17 cellular contexts compared by ENCODE assay signal in genomic region chr10:113875212-113875611, GRCh38. TPM values are rescaled to one million over a fixed set of nuclear protein-coding genes. Genes with fewer than 3 reads are reported as not detected.
A peak's percentile ranks its signal among the peaks of the same experiment; 100 is the strongest.
DNase-seq lines count a peak whose midpoint lies in the region; ATAC-seq, FAIRE-seq and TF ChIP-seq lines count a peak whose summit lies in the region.
"Had no signal": no experiment of that assay in that cellular context is flagged by ENCODE, and none has a peak within 500 bp of the region (broad histone marks: within the 10 kb centered on the region; RNA-seq: fewer than 3 reads in every experiment).

No MANE protein-coding gene starts in this region.

- TF ChIP-seq CTCF in GM12878 (IDR thresholded peaks at IDR 0.05 in 2 of 3, conservative IDR thresholded peaks at IDR 0.05 in 1 of 3; ENCODE audit: control insufficient read depth in 2 of 3, extremely low read depth in 1 of 3, insufficient read depth in 1 of 3, low read depth in 3 of 3, low read length in 3 of 3): no peak
- no peak for TF ChIP-seq CTCF in endothelial cell of umbilical vein (IDR thresholded peaks at IDR 0.05; ENCODE audit: extremely low read depth in 1 of 2, insufficient read depth in 1 of 2, low read depth in 1 of 2, low read length in 2 of 2)
- no peak for TF ChIP-seq CTCF in progenitor cell of endocrine pancreas (IDR thresholded peaks at IDR 0.05; ENCODE audit: unreplicated experiment)

- RAD21 ChIA-PET in GM12878 (lab: Charles Lee; ENCODE audit: unreplicated experiment): interaction anchor here (0.9 to 1.4 kb wide), 4 partner anchors 14 to 226 kb away, joined by 3 to 5 read pairs (median 4); no protein-coding TSS in a partner anchor

- WGBS in GM12878 (ENCODE audit: insufficient coverage, insufficient replicate concordance, low lambda C conversion rate, missing lambda C conversion rate): 100% methylated on average over 1 of the region's 1 CpG

- FAIRE-seq in GM12878 (lab: Jason Lieb, UNC) (no peak), endothelial cell of umbilical vein (lab: Jason Lieb, UNC) (no peak)
- FAIRE-seq: A549, D721Med, G401.6, GM18507 had no signal

- no peak overlapping the region for H2AFZ ChIP-seq in GM12878 (ENCODE audit: control insufficient read depth, low read depth, low read length)
- H2AFZ ChIP-seq in endothelial cell of umbilical vein (ENCODE audit: low read depth, low read length): no peak overlapping the region

- no peak for ATAC-seq in activated T-cell treated with anti-CD3 and anti-CD28 coated beads, Interleukin-2, amount 50 U/mL, for 72 hours (replicated peaks in 1 of 2)
- no peak for ATAC-seq in activated T-cell treated with anti-CD3 and anti-CD28 coated beads, Interleukin-2, amount 50 U/mL, for 4 hours
- ATAC-seq in GM12878 (no peak), GM21737 (IDR thresholded peaks at IDR 0.05; ENCODE audit: unreplicated experiment) (no peak), GM18511 (IDR thresholded peaks at IDR 0.05; ENCODE audit: unreplicated experiment) (no peak)
- ATAC-seq: A549 had no signal

- H3K27ac ChIP-seq in GM12878 (ENCODE audit: control insufficient read depth, insufficient read depth): 0 out of 2 replicates have a peak overlapping the region, but pooled peaks have one; percentile 13
- peak overlapping the region; percentile 24 for H3K27ac ChIP-seq in endothelial cell of umbilical vein (ENCODE audit: insufficient read depth, low read depth, low read length)
- H3K27ac ChIP-seq: 22Rv1, A549, C4-2B had no signal

- SMC1A ChIA-PET in GM12878 (lab: Charles Lee; ENCODE audit: uncharacterized antibody, unreplicated experiment): interaction anchor here (0.6 to 2.0 kb wide), 9 partner anchors 8 to 226 kb away, joined by 3 to 8 read pairs (median 4); no protein-coding TSS in a partner anchor

- H3K36me3 ChIP-seq in GM12878 (ENCODE audit: control insufficient read depth in 2 of 2, insufficient read depth in 2 of 2, low read length in 1 of 2): no peaks in the 10 kb centered on the region
- H3K36me3 ChIP-seq in endothelial cell of umbilical vein (ENCODE audit: control insufficient read depth in 2 of 2, extremely low read depth in 1 of 2, insufficient read depth in 2 of 2, low read length in 2 of 2): peaks cover 0 to 3% of the 10 kb centered on the region in 2 experiments

- H3K36me3 Mint-ChIP-seq in activated T-cell treated with anti-CD3 and anti-CD28 coated beads, Interleukin-2, amount 50 U/mL, for 72 hours (ENCODE audit: insufficient read depth in 2 of 2): peaks cover 7 to 16% of the 10 kb centered on the region in 2 donors
- H3K36me3 Mint-ChIP-seq in activated T-cell treated with anti-CD3 and anti-CD28 coated beads, Interleukin-2, amount 50 U/mL, for 4 hours (ENCODE audit: insufficient read depth): peaks cover 32% of the 10 kb centered on the region
- peaks cover 33% of the 10 kb centered on the region for H3K36me3 Mint-ChIP-seq in progenitor cell of endocrine pancreas (ENCODE audit: insufficient read depth)

- in situ Hi-C loops in GM12878 (cut with MboI): no loop called here

- H3K4me3 Mint-ChIP-seq in activated T-cell treated with anti-CD3 and anti-CD28 coated beads, Interleukin-2, amount 50 U/mL, for 72 hours: no peak overlapping the region
- H3K4me3 Mint-ChIP-seq in activated T-cell treated with anti-CD3 and anti-CD28 coated beads, Interleukin-2, amount 50 U/mL, for 4 hours: no peak overlapping the region
- H3K4me3 Mint-ChIP-seq in progenitor cell of endocrine pancreas (ENCODE audit: low read depth): no peak overlapping the region
- H3K4me3 Mint-ChIP-seq: CD4-positive, alpha-beta T cell had no signal

- no peak overlapping the region for H3K4me3 ChIP-seq in GM12878
- no peak overlapping the region for H3K4me3 ChIP-seq in endothelial cell of umbilical vein (replicated peaks in 1 of 3; ENCODE audit: insufficient read depth in 1 of 3, low read depth in 1 of 3, low read length in 3 of 3)
- H3K4me3 ChIP-seq: A549, HAP-1 had no signal

- no peak for TF ChIP-seq RAD21 in GM12878 (IDR thresholded peaks at IDR 0.05; ENCODE audit: insufficient read depth, low read depth, low read length)

- DNase-seq in activated T-cell treated with anti-CD3 and anti-CD28 coated beads, Interleukin-2, amount 50 U/mL, for 72 hours: no peak
- DNase-seq in activated T-cell treated with anti-CD3 and anti-CD28 coated beads, Interleukin-2, amount 50 U/mL, for 4 hours: no peak
- DNase-seq in GM12878 (ENCODE audit: low read depth, low spot score) (no peak), endothelial cell of umbilical vein (ENCODE audit: low read depth, low spot score) (no peak), progenitor cell of endocrine pancreas (ENCODE audit: low spot score, unreplicated experiment) (no peak)
- DNase-seq: AML-193; Caco-2; CD4-positive, alpha-beta T cell had no signal

- peaks cover 7% of the 10 kb centered on the region for H3K4me1 Mint-ChIP-seq in activated T-cell treated with anti-CD3 and anti-CD28 coated beads, Interleukin-2, amount 50 U/mL, for 72 hours (ENCODE audit: low read depth)
- peaks cover 11% of the 10 kb centered on the region for H3K4me1 Mint-ChIP-seq in activated T-cell treated with anti-CD3 and anti-CD28 coated beads, Interleukin-2, amount 50 U/mL, for 4 hours (ENCODE audit: low read depth)
- H3K4me1 Mint-ChIP-seq in progenitor cell of endocrine pancreas (ENCODE audit: low read depth): peaks cover 13% of the 10 kb centered on the region

- H4K20me1 ChIP-seq in GM12878 (ENCODE audit: control insufficient read depth, insufficient read depth) (no peaks in the 10 kb centered on the region), endothelial cell of umbilical vein (replicated peaks; ENCODE audit: control insufficient read depth, extremely low read depth, insufficient read depth, low read length) (no peaks in the 10 kb centered on the region)

- peaks cover 0 to 7% of the 10 kb centered on the region in 2 donors for H3K9me3 Mint-ChIP-seq in activated T-cell treated with anti-CD3 and anti-CD28 coated beads, Interleukin-2, amount 50 U/mL, for 72 hours
- H3K9me3 Mint-ChIP-seq in activated T-cell treated with anti-CD3 and anti-CD28 coated beads, Interleukin-2, amount 50 U/mL, for 4 hours: peaks cover 10% of the 10 kb centered on the region
- peaks cover 21% of the 10 kb centered on the region for H3K9me3 Mint-ChIP-seq in progenitor cell of endocrine pancreas (ENCODE audit: low read depth)

- POLR2A ChIA-PET in GM12878 (lab: Charles Lee) (interaction anchor here (0.9 to 1.2 kb wide), 3 partner anchors 8 to 16 kb away, joined by 3 to 8 read pairs (median 6); no protein-coding TSS in a partner anchor), endothelial cell of umbilical vein (lab: Charles Lee) (no interaction called here)

- H3K9me1 ChIP-seq in endothelial cell of umbilical vein (replicated peaks; ENCODE audit: control insufficient read depth, extremely low read depth, insufficient read depth, low read length): no peaks in the 10 kb centered on the region

- CTCF ChIA-PET in GM12878 (lab: Yijun Ruan, JAX) (interaction anchor here (0.7 to 1.7 kb wide), 6 partner anchors 11 to 227 kb away, joined by 3 to 11 read pairs (median 3); no protein-coding TSS in a partner anchor), endothelial cell of umbilical vein (lab: Charles Lee) (interaction anchor here (0.7 to 1.8 kb wide), 4 partner anchors 12 to 77 kb away, joined by 3 to 4 read pairs (median 4); no protein-coding TSS in a partner anchor)

- H3K9me3 ChIP-seq in GM12878 (replicated peaks; ENCODE audit: control insufficient read depth, insufficient read depth, low read length) (no peaks in the 10 kb centered on the region; the same call in 1 of the 3 replicates), endothelial cell of umbilical vein (replicated peaks; ENCODE audit: control insufficient read depth, insufficient read depth, low read length) (no peaks in the 10 kb centered on the region)

- dilution Hi-C loops in endothelial cell of umbilical vein (cut with MboI; ENCODE audit: extremely low pct_ligation_motif_present, low sequenced_read_pairs): no loop called here

- H3K4me2 ChIP-seq in GM12878 (ENCODE audit: control insufficient read depth, insufficient read depth): no peak overlapping the region
- H3K4me2 ChIP-seq in endothelial cell of umbilical vein (ENCODE audit: insufficient read depth, low read length): no peak overlapping the region
- H3K4me2 ChIP-seq: A549 had no signal

- H3K27me3 ChIP-seq in GM12878 (replicated peaks in 1 of 2; ENCODE audit: control insufficient read depth in 2 of 2, insufficient read depth in 2 of 2, low read length in 1 of 2) (no peaks in the 10 kb centered on the region), endothelial cell of umbilical vein (ENCODE audit: control insufficient read depth in 2 of 2, insufficient read depth in 2 of 2, low read length in 2 of 2) (no peaks in the 10 kb centered on the region)

- no peak overlapping the region for H3K9ac ChIP-seq in GM12878 (ENCODE audit: control insufficient read depth, insufficient read depth, low read length)
- no peak overlapping the region for H3K9ac ChIP-seq in endothelial cell of umbilical vein (replicated peaks; ENCODE audit: extremely low read depth, insufficient read depth, low read length)

- H3K4me1 ChIP-seq in GM12878 (ENCODE audit: control insufficient read depth, insufficient read depth, low read length) (peaks cover 16% of the 10 kb centered on the region), endothelial cell of umbilical vein (ENCODE audit: control insufficient read depth, extremely low read depth, insufficient read depth, low read length) (peaks cover 21% of the 10 kb centered on the region)
- H3K4me1 ChIP-seq: Caco-2, HAP-1 had no signal

- peak overlapping the region; percentile 62 for H3K27ac Mint-ChIP-seq in activated T-cell treated with anti-CD3 and anti-CD28 coated beads, Interleukin-2, amount 50 U/mL, for 72 hours
- peak overlapping the region; percentile 14 for H3K27ac Mint-ChIP-seq in progenitor cell of endocrine pancreas
- H3K27ac Mint-ChIP-seq: CD4-positive, alpha-beta T cell had no signal

- intact Hi-C loops in GM12878 (cut with micrococcal nuclease; ENCODE audit: unreplicated experiment): loop anchor here (5.0 kb wide), 1 partner anchor 87 kb away; no protein-coding TSS in a partner anchor
- intact Hi-C loops in endothelial cell of umbilical vein (cut with micrococcal nuclease): loop anchor here (5.0 kb wide), 1 partner anchor 167 kb away; the partner anchor contains the start of gene ADRB1

- no peaks in the 10 kb centered on the region for H3K27me3 Mint-ChIP-seq in activated T-cell treated with anti-CD3 and anti-CD28 coated beads, Interleukin-2, amount 50 U/mL, for 72 hours (ENCODE audit: low read depth)
- H3K27me3 Mint-ChIP-seq in activated T-cell treated with anti-CD3 and anti-CD28 coated beads, Interleukin-2, amount 50 U/mL, for 4 hours (ENCODE audit: low read depth): no peaks in the 10 kb centered on the region
- no peaks in the 10 kb centered on the region for H3K27me3 Mint-ChIP-seq in progenitor cell of endocrine pancreas
- H3K27me3 Mint-ChIP-seq: CD4-positive, alpha-beta T cell had no signal

- TF ChIP-seq EP300 in GM12878 (IDR thresholded peaks at IDR 0.05; ENCODE audit: borderline replicate concordance in 1 of 2, control insufficient read depth in 1 of 2, low read depth in 2 of 2, low read length in 2 of 2): no peak

- H3K79me2 ChIP-seq in GM12878 (ENCODE audit: control insufficient read depth, insufficient read depth, low read length): peaks cover 20% of the 10 kb centered on the region
- peaks cover 32% of the 10 kb centered on the region for H3K79me2 ChIP-seq in endothelial cell of umbilical vein (ENCODE audit: control insufficient read depth, insufficient read depth, low read length)

- BruUV-seq in GM12878 (replicated peaks; lab: Mats Ljungman, UMichigan): no TSS peak
- BruUV-seq in endothelial cell of umbilical vein (replicated peaks; lab: Mats Ljungman, UMichigan): no TSS peak

- TF ChIP-seq POLR2A in GM12878 (IDR thresholded peaks at IDR 0.05; ENCODE audit: low read depth, low read length) (no peak), endothelial cell of umbilical vein (IDR thresholded peaks at IDR 0.05; ENCODE audit: low read depth, low read length) (no peak)

RNA-seq across cellular contexts. Expression of gene NHLRC2, which starts 20.8 kb away (rescaled TPM):
- 10 to 100 TPM; 30.6 to 30.9 TPM for total RNA-seq in activated T-cell treated with anti-CD3 and anti-CD28 coated beads, Interleukin-2, amount 50 U/mL, for 72 hours
- total RNA-seq in activated T-cell treated with anti-CD3 and anti-CD28 coated beads, Interleukin-2, amount 50 U/mL, for 4 hours: 10 to 100 TPM; 19.9 to 23.5 (median 20.8) TPM
- total RNA-seq in GM12878 (2013; cell fraction: nucleolus; rRNA removed): 116 and 122 TPM in 2 replicates
- total RNA-seq in GM12878 (2014; rRNA removed) (16.4 and 17.4 TPM in 2 replicates), GM12878 (2014; rRNA removed; fragmentation: Illumina TruSeq; extraction: Trizol) (15.4 and 17.0 TPM in 2 replicates), GM12878 (2021) (30.5 and 31.3 TPM in 2 replicates), endothelial cell of umbilical vein (28.2 and 34.5 TPM in 2 replicates), progenitor cell of endocrine pancreas (41.7 and 43.6 TPM in 2 replicates)
- polyA plus RNA-seq in GM12878 (2011; ENCODE audit: low read depth): 3.3 TPM
- polyA plus RNA-seq in GM12878 (2011; rRNA removed) (21.1 and 32.2 TPM in 2 replicates), GM12878 (2014; fragmentation: Illumina TruSeq; extraction: Trizol) (12.9 and 13.9 TPM in 2 replicates), GM12878 (2014; fragmentation: Nextera tagmentation; extraction: Ambion mirVana) (1 to 10 TPM; 1.9 to 3.9 TPM), GM12878 (2014; rRNA removed) (9.0 and 9.8 TPM in 2 replicates), GM12878 (2016; fragmentation: Nextera tagmentation; extraction: Ambion mirVana) (10 to 100 TPM; 20.2 to 21.2 TPM), endothelial cell of umbilical vein (4.3 and 5.2 TPM in 2 replicates)
- 9.8 and 10.6 TPM in 2 replicates for polyA plus RNA-seq in GM12878 (2011; cell fraction: cytosol; rRNA removed)
- polyA plus RNA-seq in GM12878 (2011; cell fraction: nucleus; rRNA removed): 15.3 and 16.5 TPM in 2 replicates
- 5.7 and 6.2 TPM in 2 replicates for polyA plus RNA-seq in GM12878 (2012)
- 50.0 and 50.3 TPM in 2 replicates for polyA minus RNA-seq in GM12878 (2011; rRNA and poly(A)+ RNA removed)
- polyA minus RNA-seq in GM12878 (2011; cell fraction: cytosol; rRNA and poly(A)+ RNA removed): 10.4 and 11.6 TPM in 2 replicates
- 49.1 and 74.1 TPM in 2 replicates for polyA minus RNA-seq in GM12878 (2011; cell fraction: nucleus; rRNA and poly(A)+ RNA removed)
- polyA plus RNA-seq in endothelial cell of umbilical vein (2011; cell fraction: cytosol; rRNA removed): 4.2 and 4.6 TPM in 2 replicates
- polyA plus RNA-seq in endothelial cell of umbilical vein (2011; cell fraction: nucleus; rRNA removed): 11.4 and 13.7 TPM in 2 replicates
- polyA plus RNA-seq in endothelial cell of umbilical vein (2012): 6.0 and 6.5 TPM in 2 replicates
- polyA minus RNA-seq in endothelial cell of umbilical vein: 25.8 and 40.7 TPM in 2 replicates
- polyA minus RNA-seq in endothelial cell of umbilical vein (2011; cell fraction: cytosol; rRNA and poly(A)+ RNA removed): 14.7 TPM
- 40.8 and 52.8 TPM in 2 replicates for polyA minus RNA-seq in endothelial cell of umbilical vein (2011; cell fraction: nucleus; rRNA and poly(A)+ RNA removed)

RNA-seq across cellular contexts. Expression of gene DCLRE1A, which starts 21.3 kb away (rescaled TPM):
- 10 to 100 TPM; 15.4 to 16.5 TPM for total RNA-seq in activated T-cell treated with anti-CD3 and anti-CD28 coated beads, Interleukin-2, amount 50 U/mL, for 72 hours
- 10 to 100 TPM; 10.8 to 11.9 (median 11.7) TPM for total RNA-seq in activated T-cell treated with anti-CD3 and anti-CD28 coated beads, Interleukin-2, amount 50 U/mL, for 4 hours
- 39.2 and 43.5 TPM in 2 replicates for total RNA-seq in GM12878 (2013; cell fraction: nucleolus; rRNA removed)
- 13.9 and 16.9 TPM in 2 replicates for total RNA-seq in GM12878 (2014; rRNA removed)
- total RNA-seq in GM12878 (2014; rRNA removed; fragmentation: Illumina TruSeq; extraction: Trizol): 18.7 and 18.9 TPM in 2 replicates
- 11.4 and 12.9 TPM in 2 replicates for total RNA-seq in GM12878 (2021)
- 3.9 TPM for polyA plus RNA-seq in GM12878 (2011; ENCODE audit: low read depth)
- 29.8 and 43.7 TPM in 2 replicates for polyA plus RNA-seq in GM12878 (2011; rRNA removed)
- 13.0 and 16.5 TPM in 2 replicates for polyA plus RNA-seq in GM12878 (2011; cell fraction: cytosol; rRNA removed)
- 19.5 and 20.5 TPM in 2 replicates for polyA plus RNA-seq in GM12878 (2011; cell fraction: nucleus; rRNA removed)
- polyA plus RNA-seq in GM12878 (2012): 5.0 and 8.0 TPM in 2 replicates
- polyA plus RNA-seq in GM12878 (2014; fragmentation: Illumina TruSeq; extraction: Trizol): 16.5 and 20.1 TPM in 2 replicates
- polyA plus RNA-seq in GM12878 (2014; fragmentation: Nextera tagmentation; extraction: Ambion mirVana): 1 to 10 TPM; 4.8 to 5.2 TPM
- polyA plus RNA-seq in GM12878 (2014; rRNA removed): 9.0 and 10.0 TPM in 2 replicates
- polyA plus RNA-seq in GM12878 (2016; fragmentation: Nextera tagmentation; extraction: Ambion mirVana): 10 to 100 TPM; 14.2 to 16.4 TPM
- polyA minus RNA-seq in GM12878 (2011; rRNA and poly(A)+ RNA removed): 28.1 and 36.0 TPM in 2 replicates
- 8.7 and 11.2 TPM in 2 replicates for polyA minus RNA-seq in GM12878 (2011; cell fraction: cytosol; rRNA and poly(A)+ RNA removed)
- polyA minus RNA-seq in GM12878 (2011; cell fraction: nucleus; rRNA and poly(A)+ RNA removed): 13.1 and 16.7 TPM in 2 replicates
- 5.4 and 6.7 TPM in 2 replicates for total RNA-seq in endothelial cell of umbilical vein
- polyA plus RNA-seq in endothelial cell of umbilical vein: 2.9 and 3.6 TPM in 2 replicates
- polyA plus RNA-seq in endothelial cell of umbilical vein (2011; cell fraction: cytosol; rRNA removed): 3.9 and 4.4 TPM in 2 replicates
- 3.6 and 4.6 TPM in 2 replicates for polyA plus RNA-seq in endothelial cell of umbilical vein (2011; cell fraction: nucleus; rRNA removed)
- polyA plus RNA-seq in endothelial cell of umbilical vein (2012): 4.1 and 6.9 TPM in 2 replicates
- polyA minus RNA-seq in endothelial cell of umbilical vein: 7.2 and 8.7 TPM in 2 replicates
- polyA minus RNA-seq in endothelial cell of umbilical vein (2011; cell fraction: cytosol; rRNA and poly(A)+ RNA removed): 9.4 TPM
- 3.1 and 4.7 TPM in 2 replicates for polyA minus RNA-seq in endothelial cell of umbilical vein (2011; cell fraction: nucleus; rRNA and poly(A)+ RNA removed)
- total RNA-seq in progenitor cell of endocrine pancreas: 9.8 and 11.1 TPM in 2 replicates
